Comparison of ENCODE assay signal across 2 cellular contexts in the genomic region with DNA sequence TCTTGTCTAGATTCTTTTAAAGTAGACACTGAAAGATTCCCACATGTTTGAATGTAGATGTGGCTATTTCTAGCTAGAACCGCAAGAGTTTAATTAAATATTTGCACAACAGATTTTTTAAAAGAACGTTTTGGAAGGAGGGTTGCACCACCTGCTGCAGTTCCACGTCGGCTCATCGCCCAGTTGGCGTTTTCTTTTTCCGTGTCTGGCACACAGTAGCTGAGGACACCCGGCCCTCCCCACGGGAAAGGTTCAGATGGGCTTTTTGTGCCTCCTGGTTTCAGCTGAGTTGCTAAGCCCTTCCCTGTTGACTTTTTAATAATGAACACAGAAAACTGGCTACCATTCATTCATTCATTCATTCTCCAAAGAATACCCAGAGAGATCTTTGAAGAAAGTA.
TF ChIP-seq lines count a peak whose summit lies in the region.

No MANE protein-coding gene starts in this region.

TF ChIP-seq in liver, 16 proteins besides CTCF, POLR2A, EP300 and RAD21 (continued from another document):
- TF ChIP-seq, protein P1, sequence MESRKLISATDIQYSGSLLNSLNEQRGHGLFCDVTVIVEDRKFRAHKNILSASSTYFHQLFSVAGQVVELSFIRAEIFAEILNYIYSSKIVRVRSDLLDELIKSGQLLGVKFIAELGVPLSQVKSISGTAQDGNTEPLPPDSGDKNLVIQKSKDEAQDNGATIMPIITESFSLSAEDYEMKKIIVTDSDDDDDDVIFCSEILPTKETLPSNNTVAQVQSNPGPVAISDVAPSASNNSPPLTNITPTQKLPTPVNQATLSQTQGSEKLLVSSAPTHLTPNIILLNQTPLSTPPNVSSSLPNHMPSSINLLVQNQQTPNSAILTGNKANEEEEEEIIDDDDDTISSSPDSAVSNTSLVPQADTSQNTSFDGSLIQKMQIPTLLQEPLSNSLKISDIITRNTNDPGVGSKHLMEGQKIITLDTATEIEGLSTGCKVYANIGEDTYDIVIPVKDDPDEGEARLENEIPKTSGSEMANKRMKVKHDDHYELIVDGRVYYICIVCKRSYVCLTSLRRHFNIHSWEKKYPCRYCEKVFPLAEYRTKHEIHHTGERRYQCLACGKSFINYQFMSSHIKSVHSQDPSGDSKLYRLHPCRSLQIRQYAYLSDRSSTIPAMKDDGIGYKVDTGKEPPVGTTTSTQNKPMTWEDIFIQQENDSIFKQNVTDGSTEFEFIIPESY (IDR thresholded peaks at IDR 0.05), result peak; percentile 39
- TF ChIP-seq RXRA (IDR thresholded peaks at IDR 0.05) (peak in 1 of 2 donors; percentile 66), EGR1 (IDR thresholded peaks at IDR 0.05; ENCODE audit: low read depth in 2 of 2) (peak in 1 of 2 donors; percentile 21), FOXA1 (IDR thresholded peaks at IDR 0.05) (no peak)
- TF ChIP-seq, protein P2, sequence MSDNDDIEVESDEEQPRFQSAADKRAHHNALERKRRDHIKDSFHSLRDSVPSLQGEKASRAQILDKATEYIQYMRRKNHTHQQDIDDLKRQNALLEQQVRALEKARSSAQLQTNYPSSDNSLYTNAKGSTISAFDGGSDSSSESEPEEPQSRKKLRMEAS (IDR thresholded peaks at IDR 0.05), result peak; percentile 62
TF ChIP-seq in liver: peak in this region for 5.

TF ChIP-seq in HepG2, 621 proteins besides CTCF, POLR2A, EP300 and RAD21 (continued from another document):
- TF ChIP-seq, protein P3, sequence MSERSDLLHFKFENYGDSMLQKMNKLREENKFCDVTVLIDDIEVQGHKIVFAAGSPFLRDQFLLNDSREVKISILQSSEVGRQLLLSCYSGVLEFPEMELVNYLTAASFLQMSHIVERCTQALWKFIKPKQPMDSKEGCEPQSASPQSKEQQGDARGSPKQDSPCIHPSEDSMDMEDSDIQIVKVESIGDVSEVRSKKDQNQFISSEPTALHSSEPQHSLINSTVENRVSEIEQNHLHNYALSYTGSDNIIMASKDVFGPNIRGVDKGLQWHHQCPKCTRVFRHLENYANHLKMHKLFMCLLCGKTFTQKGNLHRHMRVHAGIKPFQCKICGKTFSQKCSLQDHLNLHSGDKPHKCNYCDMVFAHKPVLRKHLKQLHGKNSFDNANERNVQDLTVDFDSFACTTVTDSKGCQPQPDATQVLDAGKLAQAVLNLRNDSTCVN (CRISPR knock-in tag; IDR thresholded peaks at IDR 0.05; ENCODE audit: borderline replicate concordance), result no peak
- TF ChIP-seq, protein P4, sequence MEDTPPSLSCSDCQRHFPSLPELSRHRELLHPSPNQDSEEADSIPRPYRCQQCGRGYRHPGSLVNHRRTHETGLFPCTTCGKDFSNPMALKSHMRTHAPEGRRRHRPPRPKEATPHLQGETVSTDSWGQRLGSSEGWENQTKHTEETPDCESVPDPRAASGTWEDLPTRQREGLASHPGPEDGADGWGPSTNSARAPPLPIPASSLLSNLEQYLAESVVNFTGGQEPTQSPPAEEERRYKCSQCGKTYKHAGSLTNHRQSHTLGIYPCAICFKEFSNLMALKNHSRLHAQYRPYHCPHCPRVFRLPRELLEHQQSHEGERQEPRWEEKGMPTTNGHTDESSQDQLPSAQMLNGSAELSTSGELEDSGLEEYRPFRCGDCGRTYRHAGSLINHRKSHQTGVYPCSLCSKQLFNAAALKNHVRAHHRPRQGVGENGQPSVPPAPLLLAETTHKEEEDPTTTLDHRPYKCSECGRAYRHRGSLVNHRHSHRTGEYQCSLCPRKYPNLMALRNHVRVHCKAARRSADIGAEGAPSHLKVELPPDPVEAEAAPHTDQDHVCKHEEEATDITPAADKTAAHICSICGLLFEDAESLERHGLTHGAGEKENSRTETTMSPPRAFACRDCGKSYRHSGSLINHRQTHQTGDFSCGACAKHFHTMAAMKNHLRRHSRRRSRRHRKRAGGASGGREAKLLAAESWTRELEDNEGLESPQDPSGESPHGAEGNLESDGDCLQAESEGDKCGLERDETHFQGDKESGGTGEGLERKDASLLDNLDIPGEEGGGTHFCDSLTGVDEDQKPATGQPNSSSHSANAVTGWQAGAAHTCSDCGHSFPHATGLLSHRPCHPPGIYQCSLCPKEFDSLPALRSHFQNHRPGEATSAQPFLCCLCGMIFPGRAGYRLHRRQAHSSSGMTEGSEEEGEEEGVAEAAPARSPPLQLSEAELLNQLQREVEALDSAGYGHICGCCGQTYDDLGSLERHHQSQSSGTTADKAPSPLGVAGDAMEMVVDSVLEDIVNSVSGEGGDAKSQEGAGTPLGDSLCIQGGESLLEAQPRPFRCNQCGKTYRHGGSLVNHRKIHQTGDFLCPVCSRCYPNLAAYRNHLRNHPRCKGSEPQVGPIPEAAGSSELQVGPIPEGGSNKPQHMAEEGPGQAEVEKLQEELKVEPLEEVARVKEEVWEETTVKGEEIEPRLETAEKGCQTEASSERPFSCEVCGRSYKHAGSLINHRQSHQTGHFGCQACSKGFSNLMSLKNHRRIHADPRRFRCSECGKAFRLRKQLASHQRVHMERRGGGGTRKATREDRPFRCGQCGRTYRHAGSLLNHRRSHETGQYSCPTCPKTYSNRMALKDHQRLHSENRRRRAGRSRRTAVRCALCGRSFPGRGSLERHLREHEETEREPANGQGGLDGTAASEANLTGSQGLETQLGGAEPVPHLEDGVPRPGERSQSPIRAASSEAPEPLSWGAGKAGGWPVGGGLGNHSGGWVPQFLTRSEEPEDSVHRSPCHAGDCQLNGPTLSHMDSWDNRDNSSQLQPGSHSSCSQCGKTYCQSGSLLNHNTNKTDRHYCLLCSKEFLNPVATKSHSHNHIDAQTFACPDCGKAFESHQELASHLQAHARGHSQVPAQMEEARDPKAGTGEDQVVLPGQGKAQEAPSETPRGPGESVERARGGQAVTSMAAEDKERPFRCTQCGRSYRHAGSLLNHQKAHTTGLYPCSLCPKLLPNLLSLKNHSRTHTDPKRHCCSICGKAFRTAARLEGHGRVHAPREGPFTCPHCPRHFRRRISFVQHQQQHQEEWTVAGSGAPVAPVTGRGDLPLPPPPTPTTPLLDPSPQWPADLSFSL (CRISPR knock-in tag; IDR thresholded peaks at IDR 0.05), result no peak
